In the genomic region with DNA sequence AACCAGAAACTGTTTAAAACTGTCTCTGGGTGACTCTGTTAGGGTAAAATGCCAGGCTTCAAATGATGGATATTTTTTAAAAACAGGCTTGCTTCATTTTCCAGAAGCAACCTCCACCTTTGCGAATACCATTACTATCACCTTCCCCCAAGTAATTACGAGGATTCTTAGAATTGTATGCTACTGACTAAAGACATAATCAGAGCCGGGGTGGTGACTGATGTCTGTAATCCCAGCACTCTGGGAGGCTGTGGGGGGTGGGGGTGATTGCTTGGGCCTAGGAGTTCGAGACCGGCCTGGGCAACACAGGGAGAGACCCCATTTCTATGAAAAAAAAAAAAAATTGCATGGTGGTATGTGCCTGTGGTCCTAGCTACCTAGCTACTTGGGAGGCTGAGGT, we compare ENCODE assay signal across 17 cellular contexts. TPM values are rescaled to one million over a fixed set of nuclear protein-coding genes. Genes with fewer than 3 reads are reported as not detected.
DNase-seq lines count a peak whose midpoint lies in the region; ATAC-seq, FAIRE-seq and TF ChIP-seq lines count a peak whose summit lies in the region.
"Had no signal": no experiment of that assay in that cellular context is flagged by ENCODE, and none has a peak within 500 bp of the region (broad histone marks: within the 10 kb centered on the region; RNA-seq: fewer than 3 reads in every experiment).

No MANE protein-coding gene starts in this region.

- H3K4me3 ChIP-seq in HCT116 (replicated peaks in 1 of 2; ENCODE audit: low read depth in 1 of 2, low read length in 2 of 2) (no peak overlapping the region; a peak in 1 of 4 replicates), PC-9 (no peak overlapping the region), K562 (no peak overlapping the region), smooth muscle cell (no peak overlapping the region)
- H3K4me3 ChIP-seq: GM23338 had no signal

- H3K9ac ChIP-seq in HCT116 (ENCODE audit: low read length) = peak overlapping the region; percentile 42
- no peak overlapping the region for H3K9ac ChIP-seq in K562 (ENCODE audit: insufficient read depth in 1 of 2, low read depth in 2 of 2, low read length in 2 of 2)
- peak overlapping the region; percentile 40 for H3K9ac ChIP-seq in smooth muscle cell (ENCODE audit: low read depth)

- H4K20me1 ChIP-seq in HCT116 (ENCODE audit: insufficient read depth) (no peaks in the 10 kb centered on the region), PC-9 (ENCODE audit: insufficient read depth) (no peaks in the 10 kb centered on the region), K562 (replicated peaks; ENCODE audit: control insufficient read depth, insufficient read depth, low read length) (no peaks in the 10 kb centered on the region), smooth muscle cell (ENCODE audit: low read depth) (no peaks in the 10 kb centered on the region)

- CTCF ChIA-PET in HCT116 (lab: Charles Lee) (no interaction called here), PC-9 (lab: Charles Lee) (no interaction called here), K562 (lab: Yijun Ruan, JAX; ENCODE audit: low intra/inter-chr PET ratio) (no interaction called here)

- FAIRE-seq in K562 (lab: Jason Lieb, UNC) = peak; percentile 19
- FAIRE-seq: D721Med, HepG2, HTR-8/SVneo had no signal

- H3K9me3 ChIP-seq in HCT116 (ENCODE audit: control insufficient read depth in 1 of 2, insufficient read depth in 1 of 2, low read depth in 1 of 2, low read length in 2 of 2) (no peaks in the 10 kb centered on the region), PC-9 (ENCODE audit: insufficient read depth, low read depth) (no peaks in the 10 kb centered on the region), K562 (replicated peaks; ENCODE audit: control insufficient read depth, insufficient read depth, low read depth, low read length) (no peaks in the 10 kb centered on the region), smooth muscle cell (replicated peaks; ENCODE audit: low read depth) (no peaks in the 10 kb centered on the region)

- H3F3A ChIP-seq in PC-9 (ENCODE audit: insufficient read depth, low read depth) (0 out of 2 replicates have a peak, but pooled peaks cover 3% of the 10 kb centered on the region), smooth muscle cell (ENCODE audit: low read depth) (peaks cover 10% of the 10 kb centered on the region)

- no TSS peak for BruUV-seq in HCT116 (replicated peaks; lab: Mats Ljungman, UMichigan)
- no TSS peak for BruUV-seq in PC-9 (replicated peaks; lab: Mats Ljungman, UMichigan)
- no TSS peak for BruUV-seq in K562 (replicated peaks; lab: Mats Ljungman, UMichigan)

- H3K36me3 ChIP-seq in HCT116 (ENCODE audit: control insufficient read depth in 1 of 2, insufficient read depth in 2 of 2, low read length in 2 of 2) (no peaks in the 10 kb centered on the region), PC-9 (ENCODE audit: low read depth) (0 out of 2 replicates have a peak, but pooled peaks cover 4% of the 10 kb centered on the region), K562 (ENCODE audit: control insufficient read depth, insufficient read depth, low read length) (no peaks in the 10 kb centered on the region), smooth muscle cell (ENCODE audit: low read depth) (no peaks in the 10 kb centered on the region)

- H3K79me2 ChIP-seq in HCT116 (ENCODE audit: insufficient read depth, low read length) (peaks cover 3% of the 10 kb centered on the region; the same call in 1 of the 2 replicates), PC-9 (ENCODE audit: low read depth) (peaks cover 13% of the 10 kb centered on the region; the same call in 1 of the 2 replicates), K562 (ENCODE audit: control insufficient read depth, insufficient read depth, low read length) (peaks cover 4% of the 10 kb centered on the region; the same call in 1 of the 3 replicates), smooth muscle cell (ENCODE audit: low read depth) (peaks cover 7% of the 10 kb centered on the region)

- peaks cover 16 to 44% of the 10 kb centered on the region in 2 experiments for H3K4me1 ChIP-seq in HCT116 (ENCODE audit: control insufficient read depth in 1 of 2, insufficient read depth in 2 of 2, low read length in 2 of 2)
- peaks cover 17% of the 10 kb centered on the region for H3K4me1 ChIP-seq in PC-9 (replicated peaks; ENCODE audit: insufficient read depth)
- peaks cover 25 to 47% of the 10 kb centered on the region in 2 experiments for H3K4me1 ChIP-seq in K562 (replicated peaks in 1 of 2; ENCODE audit: control insufficient read depth in 2 of 2, insufficient read depth in 2 of 2, low read length in 2 of 2)
- H3K4me1 ChIP-seq in smooth muscle cell (ENCODE audit: low read depth) = peaks cover 12% of the 10 kb centered on the region

- TF ChIP-seq CTCF in HCT116 (IDR thresholded peaks at IDR 0.05 in 2 of 3, conservative IDR thresholded peaks at IDR 0.05 in 1 of 3; ENCODE audit: borderline replicate concordance in 1 of 3, insufficient read depth in 1 of 3, low read depth in 2 of 3, low read length in 2 of 3) (no peak), PC-9 (conservative IDR thresholded peaks at IDR 0.05) (no peak), K562 (IDR thresholded peaks at IDR 0.05 in 2 of 3, conservative IDR thresholded peaks at IDR 0.05 in 1 of 3; ENCODE audit: insufficient read depth in 2 of 3, low read depth in 1 of 3, low read length in 3 of 3) (no peak), smooth muscle cell (IDR thresholded peaks at IDR 0.05; ENCODE audit: borderline replicate concordance, insufficient read depth, poor library complexity, severe bottlenecking) (no peak)

- DNase-seq in HCT116 (ENCODE audit: low read depth, low spot score) (no peak), PC-9 (no peak), K562 (ENCODE audit: extremely low read depth in 1 of 4, low spot score in 3 of 4) (peak in 1 of 4 experiments; percentile 24), smooth muscle cell (lab: John Stamatoyannopoulos, UW; ENCODE audit: unreplicated experiment) (no peak), midbrain (lab: John Stamatoyannopoulos, UW) (no peak), occipital lobe (lab: John Stamatoyannopoulos, UW) (no peak)
- DNase-seq: CD8-positive, alpha-beta T cell; COR-L47; DMS153; DMS79 treated with DMSO at 0.1 percent for 48 hours; GDM1; H9 had no signal

- H3K4me2 ChIP-seq in HCT116 (ENCODE audit: low read length) (peak overlapping the region; percentile 53), PC-9 (no peak overlapping the region), K562 (ENCODE audit: insufficient read depth, low read length) (no peak overlapping the region; the same call in 1 of the 2 replicates), smooth muscle cell (peak overlapping the region; percentile 37)
- H3K4me2 ChIP-seq: GM23338 had no signal

- POLR2A ChIA-PET in HCT116 (lab: Charles Lee) = no interaction called here
- POLR2A ChIA-PET in PC-9 (lab: Charles Lee; ENCODE audit: unreplicated experiment) = interaction anchor here (0.9 kb wide), 1 partner anchor 100 kb away, joined by 4 read pairs; no protein-coding TSS in a partner anchor
- POLR2A ChIA-PET in K562 (lab: Yijun Ruan, JAX) = no interaction called here

- H3K27ac ChIP-seq in HCT116 (ENCODE audit: low read depth, low read length) (no peak overlapping the region), PC-9 (peak overlapping the region; percentile 11; the same call in 1 of the 2 replicates), K562 (ENCODE audit: extremely low read depth, low read depth, low read length) (no peak overlapping the region), smooth muscle cell (ENCODE audit: low read depth) (peak overlapping the region; percentile 85)

- no peaks in the 10 kb centered on the region for H3K27me3 ChIP-seq in HCT116 (ENCODE audit: insufficient read depth, low read length)
- H3K27me3 ChIP-seq in PC-9 (ENCODE audit: insufficient read depth, low read depth) = no peaks in the 10 kb centered on the region
- no peaks in the 10 kb centered on the region for H3K27me3 ChIP-seq in K562 (ENCODE audit: control insufficient read depth in 2 of 2, insufficient read depth in 2 of 2, low read length in 2 of 2)
- no peaks in the 10 kb centered on the region for H3K27me3 ChIP-seq in smooth muscle cell (ENCODE audit: low read depth)

- H2AFZ ChIP-seq in HCT116 (ENCODE audit: low read depth, low read length, poor library complexity, severe bottlenecking) (no peak overlapping the region), PC-9 (no peak overlapping the region), K562 (ENCODE audit: low read depth, low read length) (no peak overlapping the region), smooth muscle cell (ENCODE audit: low read depth) (no peak overlapping the region)
- H2AFZ ChIP-seq: GM23338 had no signal

- 29% methylated on average over 5 of the region's 5 CpGs for WGBS in K562 (ENCODE audit: insufficient coverage, low coverage, missing lambda C conversion rate)
- WGBS in smooth muscle cell (ENCODE audit: low lambda C conversion rate) = 30% methylated on average over 5 of the region's 5 CpGs

- TF ChIP-seq RAD21 in HCT116 (IDR thresholded peaks at IDR 0.05; ENCODE audit: low read depth) (no peak), K562 (CRISPR knock-in tag; conservative IDR thresholded peaks at IDR 0.05 in 1 of 2, IDR thresholded peaks at IDR 0.05 in 1 of 2) (no peak)

- H3K9me2 ChIP-seq in HCT116 (ENCODE audit: insufficient read depth) (no peaks in the 10 kb centered on the region), PC-9 (ENCODE audit: insufficient read depth) (no peaks in the 10 kb centered on the region)

- intact Hi-C loops in HCT116 (cut with micrococcal nuclease) (no loop called here), PC-9 (cut with micrococcal nuclease; ENCODE audit: unreplicated experiment) (loop anchor here (2.0 kb wide), 1 partner anchor 38 kb away; a partner anchor contains a TSS), K562 (cut with micrococcal nuclease) (no loop called here)

- TF ChIP-seq EP300 in K562 (IDR thresholded peaks at IDR 0.05; ENCODE audit: low read length) = no peak

- TF ChIP-seq POLR2A in HCT116 (IDR thresholded peaks at IDR 0.05; ENCODE audit: borderline replicate concordance, extremely low read depth, insufficient read depth, insufficient read length) (no peak), K562 (conservative IDR thresholded peaks at IDR 0.05) (no peak)

- in situ Hi-C loops in K562 (cut with MboI) = no loop called here

- H3K9me1 ChIP-seq in K562 (ENCODE audit: control insufficient read depth, insufficient read depth, low read length) = no peaks in the 10 kb centered on the region

- RAD21 ChIA-PET in HCT116 (lab: Charles Lee; ENCODE audit: low non-redundant PET in 1 of 2, low total read pairs in 2 of 2, uncharacterized antibody in 2 of 2, unreplicated experiment in 2 of 2) = no interaction called here

- no peak for ATAC-seq in HCT116
- no peak for ATAC-seq in K562
- no peak for ATAC-seq in GM21526 (IDR thresholded peaks at IDR 0.05; ENCODE audit: low FRiP score, unreplicated experiment)
- ATAC-seq: CD8-positive, alpha-beta T cell; GM23338; HepG2 had no signal

RNA-seq across cellular contexts. Expression of a gene that starts 38.3 kb away (rescaled TPM):
- total RNA-seq in HCT116 (2021; ENCODE audit: unreplicated experiment) (18.2 TPM), PC-9 (2021) (18.1 and 22.0 TPM in 2 replicates), K562 (2014; rRNA removed) (4.7 and 6.4 TPM in 2 replicates), K562 (2014; rRNA removed; fragmentation: Illumina TruSeq; extraction: Trizol) (7.6 and 9.5 TPM in 2 replicates), K562 (2015; rRNA removed; fragmentation: Illumina TruSeq; extraction: Trizol) (10.0 and 11.1 TPM in 2 replicates), K562 (2021) (6.7 and 8.1 TPM in 2 replicates), smooth muscle cell (7.7 and 11.0 TPM in 2 replicates), occipital lobe (21.1 TPM)
- polyA plus RNA-seq in HCT116 (2012) = 6.4 and 6.8 TPM in 2 replicates
- 12.9 and 34.3 TPM in 2 replicates for total RNA-seq in K562 (2011; cell fraction: chromatin; rRNA removed; ENCODE audit: low replicate concordance)
- total RNA-seq in K562 (2011; cell fraction: nucleolus; rRNA removed) = 5.8 and 8.0 TPM in 2 replicates
- 10.3 and 11.4 TPM in 2 replicates for total RNA-seq in K562 (2011; cell fraction: nucleoplasm; rRNA removed)
- polyA plus RNA-seq in K562 (2011; rRNA removed) (4.3 and 5.8 TPM in 2 replicates), K562 (2014; fragmentation: Illumina TruSeq; extraction: Trizol) (4.6 and 5.5 TPM in 2 replicates), K562 (2014; fragmentation: Nextera tagmentation; extraction: Ambion mirVana) (1 to 10 TPM; 1.5 to 2.1 TPM), K562 (2014; rRNA removed) (4.9 and 5.0 TPM in 2 replicates), smooth muscle cell (2.5 and 3.5 TPM in 2 replicates)
- 1.4 and 2.6 TPM in 2 replicates for polyA plus RNA-seq in K562 (2011; cell fraction: cytosol; rRNA removed)
- polyA plus RNA-seq in K562 (2011; cell fraction: nucleus; rRNA removed) = 3.3 and 5.2 TPM in 2 replicates
- polyA plus RNA-seq in K562 (2012) = 2.6 and 3.3 TPM in 2 replicates
- polyA minus RNA-seq in K562 (2011; rRNA and poly(A)+ RNA removed) = 17.9 and 23.0 TPM in 2 replicates
- 6.0 and 10.7 TPM in 2 replicates for polyA minus RNA-seq in K562 (2011; cell fraction: cytosol; rRNA and poly(A)+ RNA removed)
- 7.0 and 11.2 TPM in 2 replicates for polyA minus RNA-seq in K562 (2011; cell fraction: nucleus; rRNA and poly(A)+ RNA removed)

RNA-seq across cellular contexts. Expression of a gene that starts 38.6 kb away (rescaled TPM):
- 46.4 TPM for total RNA-seq in HCT116 (2021; ENCODE audit: unreplicated experiment)
- 15.9 and 22.7 TPM in 2 replicates for polyA plus RNA-seq in HCT116 (2012)
- 35.2 and 46.8 TPM in 2 replicates for total RNA-seq in PC-9 (2021)
- 54.4 and 119 TPM in 2 replicates for total RNA-seq in K562 (2011; cell fraction: chromatin; rRNA removed; ENCODE audit: low replicate concordance)
- 24.8 and 35.1 TPM in 2 replicates for total RNA-seq in K562 (2011; cell fraction: nucleolus; rRNA removed)
- total RNA-seq in K562 (2011; cell fraction: nucleoplasm; rRNA removed) = 59.2 and 87.3 TPM in 2 replicates
- total RNA-seq in K562 (2014; rRNA removed) = 23.1 and 23.8 TPM in 2 replicates
- total RNA-seq in K562 (2014; rRNA removed; fragmentation: Illumina TruSeq; extraction: Trizol) = 37.1 and 45.5 TPM in 2 replicates
- total RNA-seq in K562 (2015; rRNA removed; fragmentation: Illumina TruSeq; extraction: Trizol) = 39.1 and 44.8 TPM in 2 replicates
- 24.7 and 32.2 TPM in 2 replicates for total RNA-seq in K562 (2021)
- polyA plus RNA-seq in K562 (2011; rRNA removed) = 53.8 and 61.5 TPM in 2 replicates
- 17.8 and 22.4 TPM in 2 replicates for polyA plus RNA-seq in K562 (2011; cell fraction: cytosol; rRNA removed)
- polyA plus RNA-seq in K562 (2011; cell fraction: nucleus; rRNA removed) = 21.8 and 26.2 TPM in 2 replicates
- 21.8 and 28.0 TPM in 2 replicates for polyA plus RNA-seq in K562 (2012)
- 33.2 and 44.2 TPM in 2 replicates for polyA plus RNA-seq in K562 (2014; fragmentation: Illumina TruSeq; extraction: Trizol)
- 10 to 100 TPM; 16.1 to 29.1 TPM for polyA plus RNA-seq in K562 (2014; fragmentation: Nextera tagmentation; extraction: Ambion mirVana)
- 27.6 and 32.6 TPM in 2 replicates for polyA plus RNA-seq in K562 (2014; rRNA removed)
- polyA minus RNA-seq in K562 (2011; rRNA and poly(A)+ RNA removed) = 55.7 and 57.3 TPM in 2 replicates
- polyA minus RNA-seq in K562 (2011; cell fraction: cytosol; rRNA and poly(A)+ RNA removed) = 9.9 and 23.3 TPM in 2 replicates
- 23.4 and 41.7 TPM in 2 replicates for polyA minus RNA-seq in K562 (2011; cell fraction: nucleus; rRNA and poly(A)+ RNA removed)
- 65.2 and 71.5 TPM in 2 replicates for total RNA-seq in smooth muscle cell
- 21.2 and 24.8 TPM in 2 replicates for polyA plus RNA-seq in smooth muscle cell
- 256 TPM for total RNA-seq in occipital lobe

Comparison
In these comparisons a context has a peak if more than half of its experiments do, and no peak if none do; other contexts are left out.
1. H3K27ac ChIP-seq: peak in PC-9 (single experiment) and smooth muscle cell (single experiment); none in HCT116 (single experiment) and K562 (single experiment).
2. H3K4me2 ChIP-seq: peak in HCT116 (single experiment) and smooth muscle cell (single experiment); none in PC-9 (single experiment) and K562 (single experiment).
3. H3K9ac ChIP-seq: peak in HCT116 (single experiment) and smooth muscle cell (single experiment); none in K562 (0 of 2).